16 cellular contexts compared by ENCODE assay signal in genomic region chr11:64793271-64794160, GRCh38. TPM values are rescaled to one million over a fixed set of nuclear protein-coding genes. Genes with fewer than 3 reads are reported as not detected.
DNase-seq lines count a peak whose midpoint lies in the region; ATAC-seq and TF ChIP-seq lines count a peak whose summit lies in the region.
"Had no signal": no experiment of that assay in that cellular context is flagged by ENCODE, and none has a peak within 500 bp of the region (broad histone marks: within the 10 kb centered on the region; RNA-seq: fewer than 3 reads in every experiment).

No MANE protein-coding gene starts in this region.

- H3K4me1 ChIP-seq in BLaER1 treated with 17β-estradiol and CSF1 and Interleukin-3, amounts not matched to agents 10 nM and 100 nM, result peaks cover 16 to 60% (median 53%) of the 10 kb centered on the region in 10 experiments; a peak in 19 of 20 replicates
- H3K4me1 ChIP-seq in CD8-positive, alpha-beta T cell (ENCODE audit: insufficient read depth, low read length), result peaks cover 15% of the 10 kb centered on the region
- peaks cover 0 to 9% of the 10 kb centered on the region in 2 donors for H3K4me1 ChIP-seq in naive thymus-derived CD4-positive, alpha-beta T cell (ENCODE audit: control insufficient read depth in 2 of 2, insufficient read depth in 2 of 2, low read length in 2 of 2)
- no peaks in the 10 kb centered on the region for H3K4me1 ChIP-seq in PC-3 (ENCODE audit: insufficient read depth, low read length)
- H3K4me1 ChIP-seq: tibial artery had no signal

- BruUV-seq in PC-3 (replicated peaks; lab: Mats Ljungman, UMichigan), result no TSS peak

- H3K4me1 Mint-ChIP-seq in CD8-positive, alpha-beta T cell (ENCODE audit: low read depth), result peaks cover 26% of the 10 kb centered on the region
- peaks cover 25% of the 10 kb centered on the region for H3K4me1 Mint-ChIP-seq in activated naive CD8-positive, alpha-beta T cell (ENCODE audit: low read depth)
- peaks cover 15 to 35% (median 26%) of the 10 kb centered on the region in 7 donors for H3K4me1 Mint-ChIP-seq in naive thymus-derived CD4-positive, alpha-beta T cell

- no peaks in the 10 kb centered on the region for H3K27me3 ChIP-seq in BLaER1 treated with 17β-estradiol and CSF1 and Interleukin-3, amounts not matched to agents 10 nM and 100 nM
- H3K27me3 ChIP-seq in CD8-positive, alpha-beta T cell (ENCODE audit: insufficient read depth, low read length), result no peaks in the 10 kb centered on the region
- H3K27me3 ChIP-seq in naive thymus-derived CD4-positive, alpha-beta T cell (ENCODE audit: control insufficient read depth in 2 of 2, insufficient read depth in 2 of 2, low read length in 2 of 2), result no peaks in the 10 kb centered on the region
- no peaks in the 10 kb centered on the region for H3K27me3 ChIP-seq in PC-3 (ENCODE audit: low read length)
- H3K27me3 ChIP-seq: tibial artery had no signal

- H3K4me3 Mint-ChIP-seq in CD8-positive, alpha-beta T cell, result no peak overlapping the region
- no peak overlapping the region for H3K4me3 Mint-ChIP-seq in activated naive CD8-positive, alpha-beta T cell
- H3K4me3 Mint-ChIP-seq in naive thymus-derived CD4-positive, alpha-beta T cell, result peak overlapping the region in 6 of 10 donors; percentile 12 to 53 (median 27)

- H3F3A ChIP-seq in PC-3 (ENCODE audit: low read length, unreplicated experiment), result no peaks in the 10 kb centered on the region

- peaks cover 27 to 96% (median 41%) of the 10 kb centered on the region in 11 experiments; a peak in 21 of 22 replicates for H3K36me3 ChIP-seq in BLaER1 treated with 17β-estradiol and CSF1 and Interleukin-3, amounts not matched to agents 10 nM and 100 nM
- H3K36me3 ChIP-seq in CD8-positive, alpha-beta T cell (ENCODE audit: insufficient read depth, low read length), result peaks cover 11% of the 10 kb centered on the region
- H3K36me3 ChIP-seq in naive thymus-derived CD4-positive, alpha-beta T cell (ENCODE audit: control insufficient read depth in 2 of 3, insufficient read depth in 3 of 3, low read length in 3 of 3), result peaks cover 0 to 74% (median 0%) of the 10 kb centered on the region in 3 experiments
- peaks cover 8% of the 10 kb centered on the region; the same call in 1 of the 2 replicates for H3K36me3 ChIP-seq in PC-3 (ENCODE audit: low read depth, low read length)

- no peak for TF ChIP-seq CTCF in CD8-positive, alpha-beta T cell (IDR thresholded peaks at IDR 0.05)
- no peak for TF ChIP-seq CTCF in PC-3 (conservative IDR thresholded peaks at IDR 0.05; ENCODE audit: low read depth, low read length)

- no peaks in the 10 kb centered on the region for H3K9me3 Mint-ChIP-seq in CD8-positive, alpha-beta T cell
- no peaks in the 10 kb centered on the region for H3K9me3 Mint-ChIP-seq in activated naive CD8-positive, alpha-beta T cell (ENCODE audit: low read depth)
- peaks cover 0 to 1% (median 0%) of the 10 kb centered on the region in 11 donors for H3K9me3 Mint-ChIP-seq in naive thymus-derived CD4-positive, alpha-beta T cell

- no peak for DNase-seq in CD8-positive, alpha-beta T cell
- no peak for DNase-seq in naive thymus-derived CD4-positive, alpha-beta T cell
- DNase-seq in iPS-NIHi11 (ENCODE audit: low spot score), result no peak
- no peak for DNase-seq in middle frontal gyrus (ENCODE audit: extremely low spot score, low spot score)
- no peak for DNase-seq in PC-3
- DNase-seq: activated CD4-positive, alpha-beta T cell treated with anti-CD3 and anti-CD28 coated beads, Interleukin-2, amount 50 U/mL, for 1 hour; C1 segment of cervical spinal cord; central memory CD4-positive, alpha-beta T cell; DMS79 treated with DMSO at 0.1 percent for 48 hours; islet precursor cell; KG1; NCI-H1694; NCI-H510A had no signal

- POLR2A ChIA-PET in CD8-positive, alpha-beta T cell (lab: Charles Lee), result interaction anchor here (0.6 to 2.8 kb wide), 4 partner anchors 15 to 584 kb away, joined by 3 to 10 read pairs (median 6); partner anchors contain the start of genes MEN1 and RASGRP2
- POLR2A ChIA-PET in naive thymus-derived CD4-positive, alpha-beta T cell (lab: Charles Lee), result interaction anchor here (0.6 to 3.0 kb wide), 12 partner anchors 7 to 59 kb away, joined by 3 to 19 read pairs (median 5); partner anchors contain the start of genes MAP4K2 and SF1
- POLR2A ChIA-PET in PC-3 (lab: Charles Lee; ENCODE audit: unreplicated experiment), result no interaction called here

- peak overlapping the region; percentile 27 to 92 (median 75); a peak in 19 of 22 replicates for H3K4me2 ChIP-seq in BLaER1 treated with 17β-estradiol and CSF1 and Interleukin-3, amounts not matched to agents 10 nM and 100 nM
- no peak overlapping the region for H3K4me2 ChIP-seq in PC-3 (ENCODE audit: low read length)

- no peaks in the 10 kb centered on the region for H3K27me3 Mint-ChIP-seq in CD8-positive, alpha-beta T cell (ENCODE audit: low read depth)
- H3K27me3 Mint-ChIP-seq in activated naive CD8-positive, alpha-beta T cell, result no peaks in the 10 kb centered on the region
- no peaks in the 10 kb centered on the region for H3K27me3 Mint-ChIP-seq in naive thymus-derived CD4-positive, alpha-beta T cell

- H3K9ac ChIP-seq in BLaER1 treated with 17β-estradiol and CSF1 and Interleukin-3, amounts not matched to agents 10 nM and 100 nM, result peak overlapping the region in 10 of 11 experiments; percentile 5 to 61 (median 36); a peak in 16 of 22 replicates
- H3K9ac ChIP-seq in PC-3 (ENCODE audit: low read length), result no peak overlapping the region

- intact Hi-C loops in CD8-positive, alpha-beta T cell (cut with DNase I, micrococcal nuclease), result no loop called here
- intact Hi-C loops in naive thymus-derived CD4-positive, alpha-beta T cell (cut with micrococcal nuclease), result no loop called here
- intact Hi-C loops in PC-3 (cut with micrococcal nuclease), result no loop called here

- H2AFZ ChIP-seq in PC-3 (ENCODE audit: low read length), result no peak overlapping the region

- no peaks in the 10 kb centered on the region for H3K9me3 ChIP-seq in BLaER1 treated with 17β-estradiol and CSF1 and Interleukin-3, amounts not matched to agents 10 nM and 100 nM (replicated peaks in 1 of 11)
- no peaks in the 10 kb centered on the region for H3K9me3 ChIP-seq in CD8-positive, alpha-beta T cell (ENCODE audit: low read length)
- H3K9me3 ChIP-seq in naive thymus-derived CD4-positive, alpha-beta T cell (ENCODE audit: control insufficient read depth in 2 of 3, low read length in 3 of 3), result no peaks in the 10 kb centered on the region
- no peaks in the 10 kb centered on the region for H3K9me3 ChIP-seq in PC-3 (ENCODE audit: low read length)
- H3K9me3 ChIP-seq: tibial artery had no signal

- H3K27ac Mint-ChIP-seq in CD8-positive, alpha-beta T cell, result peak overlapping the region; percentile 62
- H3K27ac Mint-ChIP-seq in activated naive CD8-positive, alpha-beta T cell, result peak overlapping the region; percentile 91
- peak overlapping the region; percentile 42 to 92 (median 77) for H3K27ac Mint-ChIP-seq in naive thymus-derived CD4-positive, alpha-beta T cell

- 0 out of 20 replicates have a peak overlapping the region, but pooled peaks of 1 of the 10 experiments have one; percentile 22 for H3K4me3 ChIP-seq in BLaER1 treated with 17β-estradiol and CSF1 and Interleukin-3, amounts not matched to agents 10 nM and 100 nM
- H3K4me3 ChIP-seq in CD8-positive, alpha-beta T cell (ENCODE audit: low read depth, low read length), result no peak overlapping the region
- H3K4me3 ChIP-seq in naive thymus-derived CD4-positive, alpha-beta T cell (ENCODE audit: low read length), result no peak overlapping the region
- H3K4me3 ChIP-seq in PC-3 (ENCODE audit: low read length), result no peak overlapping the region
- H3K4me3 ChIP-seq: tibial artery had no signal

- H3K27ac ChIP-seq in BLaER1 treated with 17β-estradiol and CSF1 and Interleukin-3, amounts not matched to agents 10 nM and 100 nM, result peak overlapping the region in 8 of 11 experiments; percentile 4 to 62 (median 44); a peak in 15 of 22 replicates
- H3K27ac ChIP-seq in CD8-positive, alpha-beta T cell (ENCODE audit: low read depth, low read length), result no peak overlapping the region
- H3K27ac ChIP-seq in naive thymus-derived CD4-positive, alpha-beta T cell (ENCODE audit: low read depth, low read length), result peak overlapping the region; percentile 43
- no peak overlapping the region for H3K27ac ChIP-seq in PC-3 (ENCODE audit: low read length)
- H3K27ac ChIP-seq: tibial artery had no signal

- CTCF ChIA-PET in CD8-positive, alpha-beta T cell (lab: Charles Lee), result interaction anchor here (0.6 to 2.2 kb wide), 6 partner anchors 8 to 84 kb away, joined by 3 to 6 read pairs (median 3); no protein-coding TSS in a partner anchor
- CTCF ChIA-PET in naive thymus-derived CD4-positive, alpha-beta T cell (lab: Charles Lee), result interaction anchor here (0.6 to 0.9 kb wide), 3 partner anchors 12 to 53 kb away, joined by 3 to 4 read pairs (median 4); no protein-coding TSS in a partner anchor
- CTCF ChIA-PET in PC-3 (lab: Charles Lee), result no interaction called here

- H3K79me2 ChIP-seq in PC-3 (ENCODE audit: low read length), result no peaks in the 10 kb centered on the region

- no peak for ATAC-seq in CD8-positive, alpha-beta T cell
- ATAC-seq in naive thymus-derived CD4-positive, alpha-beta T cell, result no peak
- ATAC-seq in PC-3, result no peak

- peaks cover 62% of the 10 kb centered on the region for H3K36me3 Mint-ChIP-seq in CD8-positive, alpha-beta T cell
- H3K36me3 Mint-ChIP-seq in activated naive CD8-positive, alpha-beta T cell, result no peaks in the 10 kb centered on the region
- H3K36me3 Mint-ChIP-seq in naive thymus-derived CD4-positive, alpha-beta T cell, result peaks cover 0 to 10% (median 4%) of the 10 kb centered on the region in 5 donors

- H3K9me2 ChIP-seq in PC-3 (replicated peaks; ENCODE audit: low read length), result no peaks in the 10 kb centered on the region

- peaks cover 0 to 65% (median 4%) of the 10 kb centered on the region in 11 experiments; a peak in 8 of 22 replicates for H4K20me1 ChIP-seq in BLaER1 treated with 17β-estradiol and CSF1 and Interleukin-3, amounts not matched to agents 10 nM and 100 nM
- H4K20me1 ChIP-seq in PC-3 (ENCODE audit: low read length), result no peaks in the 10 kb centered on the region

RNA-seq across cellular contexts. Expression of gene MAP4K2, which starts 9.5 kb away (rescaled TPM):
- total RNA-seq in CD8-positive, alpha-beta T cell, result 10 to 100 TPM; 56.2 to 60.1 TPM
- total RNA-seq in naive thymus-derived CD4-positive, alpha-beta T cell, result 100 to 1,000 TPM in 2 of 5 experiments, 10 to 100 TPM in 3; 75.2 to 130 (median 84.3) TPM
- polyA plus RNA-seq in naive thymus-derived CD4-positive, alpha-beta T cell, result 10 to 100 TPM; 40.7 to 63.0 TPM
- 55.6 and 57.0 TPM in 2 replicates for total RNA-seq in PC-3 (2014; rRNA removed)

RNA-seq across cellular contexts. Expression of gene SF1, which starts 15.2 kb away (rescaled TPM):
- 1,000 to 10,000 TPM; 1,574 to 1,625 TPM for total RNA-seq in CD8-positive, alpha-beta T cell
- 1,000 to 10,000 TPM in 2 of 5 experiments, 100 to 1,000 TPM in 3; 462 to 1,612 (median 904) TPM for total RNA-seq in naive thymus-derived CD4-positive, alpha-beta T cell
- polyA plus RNA-seq in naive thymus-derived CD4-positive, alpha-beta T cell, result 100 to 1,000 TPM; 101 to 155 TPM
- total RNA-seq in PC-3 (2014; rRNA removed), result 209 and 217 TPM in 2 replicates

RNA-seq across cellular contexts. Expression of gene MEN1, which starts 16.8 kb away (rescaled TPM):
- 10 to 100 TPM; 17.6 to 19.1 TPM for total RNA-seq in CD8-positive, alpha-beta T cell
- total RNA-seq in naive thymus-derived CD4-positive, alpha-beta T cell, result 10 to 100 TPM; 25.7 to 46.4 (median 38.0) TPM
- 10 to 100 TPM; 33.8 to 54.9 TPM for polyA plus RNA-seq in naive thymus-derived CD4-positive, alpha-beta T cell
- total RNA-seq in PC-3 (2014; rRNA removed), result 46.1 and 54.1 TPM in 2 replicates

RNA-seq across cellular contexts. Expression of gene PYGM, which starts 33.7 kb away (rescaled TPM):
- 1 to 10 TPM; 4.7 to 5.5 TPM for total RNA-seq in CD8-positive, alpha-beta T cell
- 10 to 100 TPM in 4 of 5 experiments, 1 to 10 TPM in 1; 8.0 to 16.2 (median 13.9) TPM for total RNA-seq in naive thymus-derived CD4-positive, alpha-beta T cell
- under 1 TPM; 0.26 to 0.64 TPM for polyA plus RNA-seq in naive thymus-derived CD4-positive, alpha-beta T cell
- total RNA-seq in PC-3 (2014; rRNA removed), result 0.95 and 1.3 TPM in 2 replicates

RNA-seq across cellular contexts. Expression of gene RASGRP2, which starts 49.6 kb away (rescaled TPM):
- 100 to 1,000 TPM; 468 to 472 TPM for total RNA-seq in CD8-positive, alpha-beta T cell
- total RNA-seq in naive thymus-derived CD4-positive, alpha-beta T cell, result 100 to 1,000 TPM; 211 to 697 (median 654) TPM
- 100 to 1,000 TPM; 197 to 312 TPM for polyA plus RNA-seq in naive thymus-derived CD4-positive, alpha-beta T cell
- total RNA-seq in PC-3 (2014; rRNA removed), result not detected in 2 replicates

Comparison
In these comparisons a context has a peak if more than half of its experiments do, and no peak if none do; other contexts are left out.
1. H3K27ac ChIP-seq: peak in BLaER1 treated with 17β-estradiol and CSF1 and Interleukin-3, amounts not matched to agents 10 nM and 100 nM (8 of 11) and naive thymus-derived CD4-positive, alpha-beta T cell (single experiment); none in CD8-positive, alpha-beta T cell (single experiment) and PC-3 (single experiment).
2. H3K4me3 Mint-ChIP-seq: peak in naive thymus-derived CD4-positive, alpha-beta T cell (6 of 10); none in CD8-positive, alpha-beta T cell (single experiment) and activated naive CD8-positive, alpha-beta T cell (single experiment).
3. Peak in every context shown above with its lines, with median percentiles within 50 percentile points of each other: H3K27ac Mint-ChIP-seq.